Comparison of ENCODE assay signal across 1 cellular context in genomic region chr22:20219667-20220628, GRCh38.
TF ChIP-seq lines count a peak whose summit lies in the region.

No MANE protein-coding gene starts in this region.

TF ChIP-seq in K562, 482 proteins besides CTCF, POLR2A, EP300 and RAD21 (continued from another document and continues in another):
- TF ChIP-seq RREB1 (CRISPR knock-in tag; IDR thresholded peaks at IDR 0.05) (peak; percentile 50; the same call in 1 of the 2 replicates), ZNF707 (CRISPR knock-in tag; conservative IDR thresholded peaks at IDR 0.05) (0 out of 2 replicates have a peak, but pooled peaks have one; percentile 30), BRCA1 (IDR thresholded peaks at IDR 0.05) (no peak), BRCA1 (CRISPR knock-in tag; IDR thresholded peaks at IDR 0.05) (0 out of 2 replicates have a peak, but pooled peaks have one; percentile 4), SPI1 (IDR thresholded peaks at IDR 0.05; ENCODE audit: borderline replicate concordance, low read depth, low read length) (peak; percentile 67), USF2 (CRISPR knock-in tag; IDR thresholded peaks at IDR 0.05) (peak; percentile 90), ZFP30 (CRISPR knock-in tag; IDR thresholded peaks at IDR 0.05; ENCODE audit: borderline replicate concordance) (no peak), STAG1 (CRISPR knock-in tag; IDR thresholded peaks at IDR 0.05; ENCODE audit: borderline replicate concordance) (peak; percentile 36; the same call in 1 of the 2 replicates), ETV6 (IDR thresholded peaks at IDR 0.05; ENCODE audit: borderline replicate concordance in 1 of 2, low read depth in 2 of 2, low read length in 1 of 2) (0 out of 4 replicates have a peak, but pooled peaks of 1 of the 2 experiments have one; percentile 35), ETV6 (CRISPR knock-in tag; IDR thresholded peaks at IDR 0.05; ENCODE audit: borderline replicate concordance) (no peak), CBFB (CRISPR knock-in tag; IDR thresholded peaks at IDR 0.05) (peak; percentile 59; the same call in 1 of the 2 replicates), RAD51 (IDR thresholded peaks at IDR 0.05; ENCODE audit: borderline replicate concordance, low read depth) (peak; percentile 93), HDAC2 (IDR thresholded peaks at IDR 0.05) (peak; percentile 53; the same call in 1 of the 2 replicates), TEAD4 (IDR thresholded peaks at IDR 0.05; ENCODE audit: low read length) (no peak), TEAD4 (CRISPR knock-in tag; IDR thresholded peaks at IDR 0.05; ENCODE audit: borderline replicate concordance) (peak; percentile 54), FOXA3 (CRISPR knock-in tag; conservative IDR thresholded peaks at IDR 0.05 in 1 of 2, IDR thresholded peaks at IDR 0.05 in 1 of 2) (peak in 1 of 2 experiments; percentile 36; a peak in 1 of 4 replicates), FOS (IDR thresholded peaks at IDR 0.05; ENCODE audit: extremely low read depth, insufficient read length) (peak; percentile 72), ETS1 (conservative IDR thresholded peaks at IDR 0.05; ENCODE audit: control insufficient read depth, low read depth, low read length) (no peak), MBD2 (IDR thresholded peaks at IDR 0.05; ENCODE audit: borderline replicate concordance, low read depth) (0 out of 2 replicates have a peak, but pooled peaks have one; percentile 47), ELF2 (CRISPR knock-in tag; IDR thresholded peaks at IDR 0.05) (0 out of 2 replicates have a peak, but pooled peaks have one; percentile 26), SMAD1 (IDR thresholded peaks at IDR 0.05; ENCODE audit: low read depth, low read length, partially characterized antibody) (no peak), CHD7 (IDR thresholded peaks at IDR 0.05; ENCODE audit: low read depth, low read length) (no peak), CHD4 (IDR thresholded peaks at IDR 0.05; ENCODE audit: insufficient read depth, insufficient replicate concordance, low read depth, low read length, poor library complexity, severe bottlenecking) (peak; percentile 66), CBX3 (IDR thresholded peaks at IDR 0.05; ENCODE audit: borderline replicate concordance in 1 of 2, low read length in 2 of 2) (peak in 1 of 2 experiments; percentile 92; a peak in 1 of 3 replicates), CREB3 (tag; conservative IDR thresholded peaks at IDR 0.05; ENCODE audit: low read depth) (no peak), SRSF3 (IDR thresholded peaks at IDR 0.05; ENCODE audit: insufficient read depth, low read length) (no peak), E2F1 (CRISPR knock-in tag; IDR thresholded peaks at IDR 0.05) (0 out of 2 replicates have a peak, but pooled peaks have one; percentile 53), TEAD1 (CRISPR knock-in tag; IDR thresholded peaks at IDR 0.05) (0 out of 4 replicates have a peak, but pooled peaks of 1 of the 2 experiments have one; percentile 41), KDM5B (IDR thresholded peaks at IDR 0.05; ENCODE audit: insufficient replicate concordance, low read depth, low read length) (peak; percentile 13), MITF (IDR thresholded peaks at IDR 0.05) (0 out of 2 replicates have a peak, but pooled peaks have one; percentile 51), ELF1 (tag; IDR thresholded peaks at IDR 0.05) (peak; percentile 70), CBX5 (IDR thresholded peaks at IDR 0.05; ENCODE audit: borderline replicate concordance, low read depth) (peak; percentile 64; the same call in 1 of the 2 replicates)
